In genomic region chr17:69773081-69773480, GRCh38 we compare ENCODE assay signal across 20 cellular contexts.
A peak's percentile ranks its signal among the peaks of the same experiment; 100 is the strongest.
DNase-seq lines count a peak whose midpoint lies in the region; ATAC-seq and TF ChIP-seq lines count a peak whose summit lies in the region.
"Had no signal": no experiment of that assay in that cellular context is flagged by ENCODE, and none has a peak within 500 bp of the region (broad histone marks: within the 10 kb centered on the region; RNA-seq: fewer than 3 reads in every experiment).

No MANE protein-coding gene starts in this region.

- CTCF ChIA-PET in Calu3 (lab: Charles Lee) = no interaction called here

- no peaks in the 10 kb centered on the region for H3K27me3 Mint-ChIP-seq in Calu3 (ENCODE audit: unreplicated experiment)
- H3K27me3 Mint-ChIP-seq in immature natural killer cell (ENCODE audit: low read depth in 3 of 3) = peaks cover 0 to 5% (median 3%) of the 10 kb centered on the region in 3 donors
- H3K27me3 Mint-ChIP-seq: activated naive CD8-positive, alpha-beta T cell treated with anti-CD3 and anti-CD28 coated beads, Interleukin-2, amount 10 ng/mL, durations not matched to agents 7 days and 5 days had no signal

- peak; percentile 37 for DNase-seq in HCEC 1CT
- DNase-seq in NCI-H2029 treated with DMSO at 0.1 percent for 48 hours (lab: John Stamatoyannopoulos, UW) = peak; percentile 64
- no peak for DNase-seq in RWPE2 (ENCODE audit: low spot score)
- peak; percentile 59 for DNase-seq in fibroblast of villous mesenchyme (ENCODE audit: low read depth)
- DNase-seq in Calu3 = no peak
- no peak for DNase-seq in tibial artery
- DNase-seq in immature natural killer cell = no peak
- DNase-seq: activated CD4-positive, alpha-beta T cell treated with anti-CD3 and anti-CD28 coated beads for 1 hour; activated naive CD8-positive, alpha-beta T cell treated with anti-CD3 and anti-CD28 coated beads, Interleukin-2, amount 10 ng/mL, durations not matched to agents 7 days and 5 days; brain microvascular endothelial cell; dorsolateral prefrontal cortex; EL; erythroblast; GOT3; Karpas-422; left ventricle myocardium superior; NCI-H1048; NK-92 treated with Interleukin-12 subunit alpha and Interleukin-12 subunit beta, amount 100 ng/mL, for 24 hours; RPMI8226 had no signal

- no peak overlapping the region for H3K4me3 ChIP-seq in RWPE2 (ENCODE audit: severe bottlenecking)
- H3K4me3 ChIP-seq in fibroblast of villous mesenchyme (ENCODE audit: low read depth, low read length) = no peak overlapping the region
- no peak overlapping the region for H3K4me3 ChIP-seq in tibial artery
- H3K4me3 ChIP-seq: dorsolateral prefrontal cortex had no signal

- H3K4me1 Mint-ChIP-seq in Calu3 (ENCODE audit: low read depth, unreplicated experiment) (no peaks in the 10 kb centered on the region), immature natural killer cell (no peaks in the 10 kb centered on the region)
- H3K4me1 Mint-ChIP-seq: activated naive CD8-positive, alpha-beta T cell treated with anti-CD3 and anti-CD28 coated beads, Interleukin-2, amount 10 ng/mL, durations not matched to agents 7 days and 5 days had no signal

- no TSS peak for BruUV-seq in Calu3 (replicated peaks; lab: Mats Ljungman, UMichigan)

- peaks cover 6% of the 10 kb centered on the region for H3K9me3 Mint-ChIP-seq in Calu3 (ENCODE audit: low read depth, unreplicated experiment)
- H3K9me3 Mint-ChIP-seq in immature natural killer cell = peaks cover 4 to 20% (median 11%) of the 10 kb centered on the region in 6 donors

- TF ChIP-seq CTCF in RWPE2 (IDR thresholded peaks at IDR 0.05; ENCODE audit: poor library complexity, severe bottlenecking) (no peak), fibroblast of villous mesenchyme (IDR thresholded peaks at IDR 0.05; ENCODE audit: insufficient read depth, low read depth, low read length) (no peak), Calu3 (IDR thresholded peaks at IDR 0.05; ENCODE audit: unreplicated experiment) (no peak), tibial artery (IDR thresholded peaks at IDR 0.05) (no peak)

- no peaks in the 10 kb centered on the region for H3K36me3 ChIP-seq in RWPE2 (ENCODE audit: low read depth)
- H3K36me3 ChIP-seq in tibial artery = no peaks in the 10 kb centered on the region
- H3K36me3 ChIP-seq: brain microvascular endothelial cell had no signal

- H3K9me3 ChIP-seq in RWPE2 (ENCODE audit: severe bottlenecking) (peaks cover 5% of the 10 kb centered on the region), tibial artery (no peaks in the 10 kb centered on the region)

- intact Hi-C loops in Calu3 (cut with micrococcal nuclease; ENCODE audit: unreplicated experiment) = no loop called here
- intact Hi-C loops in tibial artery (cut with DNase I; ENCODE audit: low total_unique reads) = no loop called here

- no peak overlapping the region for H3K27ac Mint-ChIP-seq in Calu3 (ENCODE audit: unreplicated experiment)
- no peak overlapping the region for H3K27ac Mint-ChIP-seq in immature natural killer cell
- H3K27ac Mint-ChIP-seq: activated naive CD8-positive, alpha-beta T cell treated with anti-CD3 and anti-CD28 coated beads, Interleukin-2, amount 10 ng/mL, durations not matched to agents 7 days and 5 days had no signal

- H3K27ac ChIP-seq in RWPE2 (ENCODE audit: poor library complexity, severe bottlenecking) (no peak overlapping the region), tibial artery (no peak overlapping the region)
- H3K27ac ChIP-seq: brain microvascular endothelial cell, dorsolateral prefrontal cortex had no signal

- H3K4me1 ChIP-seq in RWPE2 (ENCODE audit: insufficient read depth, poor library complexity, severe bottlenecking) = peaks cover 18% of the 10 kb centered on the region
- peaks cover 0 to 6% (median 0%) of the 10 kb centered on the region in 4 donors for H3K4me1 ChIP-seq in tibial artery

- H3K4me3 Mint-ChIP-seq in Calu3 (ENCODE audit: low read depth, unreplicated experiment) = no peak overlapping the region
- H3K4me3 Mint-ChIP-seq in immature natural killer cell = no peak overlapping the region
- H3K4me3 Mint-ChIP-seq: activated naive CD8-positive, alpha-beta T cell treated with anti-CD3 and anti-CD28 coated beads, Interleukin-2, amount 10 ng/mL, durations not matched to agents 7 days and 5 days had no signal

- H3K36me3 Mint-ChIP-seq in Calu3 (ENCODE audit: insufficient read depth, unreplicated experiment) (no peaks in the 10 kb centered on the region), immature natural killer cell (no peaks in the 10 kb centered on the region)
- H3K36me3 Mint-ChIP-seq: activated naive CD8-positive, alpha-beta T cell treated with anti-CD3 and anti-CD28 coated beads, Interleukin-2, amount 10 ng/mL, durations not matched to agents 7 days and 5 days had no signal

- no peaks in the 10 kb centered on the region for H3K27me3 ChIP-seq in RWPE2 (ENCODE audit: insufficient read depth, poor library complexity, severe bottlenecking)
- no peaks in the 10 kb centered on the region for H3K27me3 ChIP-seq in tibial artery
- H3K27me3 ChIP-seq: brain microvascular endothelial cell, dorsolateral prefrontal cortex had no signal

- ATAC-seq in RWPE2 (ENCODE audit: low read depth) (peak; percentile 31), GM21737 (IDR thresholded peaks at IDR 0.05; ENCODE audit: unreplicated experiment) (no peak)
- ATAC-seq: left ventricle myocardium superior had no signal

Comparison
In these comparisons a context has a peak if more than half of its experiments do, and no peak if none do; other contexts are left out.
1. DNase-seq: peak in HCEC 1CT (single experiment), NCI-H2029 treated with DMSO at 0.1 percent for 48 hours (single experiment) and fibroblast of villous mesenchyme (single experiment); none in RWPE2 (single experiment), Calu3 (single experiment), tibial artery (0 of 2) and immature natural killer cell (0 of 3).